17 cellular contexts compared by ENCODE assay signal in genomic region chr5:36162810-36163486, GRCh38.
"Had no signal": no experiment of that assay in that cellular context is flagged by ENCODE, and none has a peak within 500 bp of the region (broad histone marks: within the 10 kb centered on the region; RNA-seq: fewer than 3 reads in every experiment).

No MANE protein-coding gene starts in this region.

- H3K9me3 Mint-ChIP-seq: memory B cell; natural killer cell treated with Interleukin-12 subunit alpha and Interleukin-12 subunit beta and Interleukin-15 and Interleukin-18, amount 100 ng/mL, for 72 hours had no signal

- H3K4me3 Mint-ChIP-seq: memory B cell; natural killer cell treated with Interleukin-12 subunit alpha and Interleukin-12 subunit beta and Interleukin-15 and Interleukin-18, amount 100 ng/mL, for 72 hours had no signal

- H3K27me3 ChIP-seq: hepatocyte, left lung had no signal

- H3K27ac ChIP-seq: left lung, thoracic aorta had no signal

- DNase-seq: activated CD4-positive, CD25-positive, alpha-beta regulatory T cell treated with anti-CD3 and anti-CD28 coated beads, Interleukin-2, amount 50 U/mL, for 72 hours; activated naive CD4-positive, alpha-beta T cell; activated T-cell treated with anti-CD3 and anti-CD28 coated beads for 4 hours; left lung; occipital lobe; right cardiac atrium; small intestine; stimulated activated CD4-positive, alpha-beta T cell treated with anti-CD3 and anti-CD28 coated beads, Interleukin-4, amount 100 ng/mL, for 4 hours; stimulated activated CD8-positive, alpha-beta memory T cell treated with anti-CD3 and anti-CD28 coated beads, Interleukin-4, amount 100 ng/mL, for 48 hours; stimulated activated naive CD4-positive, alpha-beta T cell treated with Interleukin-2 at 50 U/mL for 16 hours; SW 1271; T1000 had no signal

- H3K27ac Mint-ChIP-seq: memory B cell; natural killer cell treated with Interleukin-12 subunit alpha and Interleukin-12 subunit beta and Interleukin-15 and Interleukin-18, amount 100 ng/mL, for 72 hours; progenitor cell of endocrine pancreas had no signal

- ATAC-seq: left lung; natural killer cell treated with Interleukin-12 subunit alpha and Interleukin-12 subunit beta and Interleukin-15 and Interleukin-18, amount 100 ng/mL, for 72 hours; right cardiac atrium had no signal

- H3K27me3 Mint-ChIP-seq: memory B cell; natural killer cell treated with Interleukin-12 subunit alpha and Interleukin-12 subunit beta and Interleukin-15 and Interleukin-18, amount 100 ng/mL, for 72 hours; progenitor cell of endocrine pancreas had no signal
